In the genomic region with DNA sequence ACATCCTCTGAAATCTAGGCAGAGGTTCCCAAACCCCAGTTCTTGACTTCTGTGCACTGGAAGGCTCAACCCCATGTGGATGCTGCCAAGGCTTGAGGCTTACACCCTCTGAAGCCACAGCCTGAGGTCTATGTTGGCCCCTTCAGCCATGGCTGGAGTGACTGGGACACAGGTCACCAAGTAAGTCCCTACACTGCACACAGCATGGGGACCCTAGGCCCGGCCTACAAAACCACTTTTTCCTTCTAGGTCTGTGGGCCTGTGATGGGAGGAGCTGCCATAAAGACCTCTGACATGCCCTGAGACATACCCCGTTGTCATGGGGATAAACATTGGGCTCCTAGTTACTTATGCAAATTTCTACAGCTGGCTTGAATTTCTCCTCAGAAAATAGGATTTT, we compare ENCODE assay signal across 23 cellular contexts.
"Had no signal": no experiment of that assay in that cellular context is flagged by ENCODE, and none has a peak within 500 bp of the region (broad histone marks: within the 10 kb centered on the region; RNA-seq: fewer than 3 reads in every experiment).

No MANE protein-coding gene starts in this region.

- H3K27ac ChIP-seq: neural progenitor cell, ovary, parathyroid adenoma, psoas muscle, right lobe of liver, sigmoid colon, stomach, thoracic aorta, thyroid gland, tibial nerve, upper lobe of left lung, vagina had no signal

- H3K4me3 ChIP-seq: neural progenitor cell, ovary, psoas muscle, right lobe of liver, sigmoid colon, stomach, thoracic aorta, thyroid gland, tibial nerve, upper lobe of left lung, vagina had no signal

- DNase-seq: occipital lobe; ovary; psoas muscle; right cardiac atrium; right lobe of liver; sigmoid colon; small intestine; stimulated activated CD4-positive, alpha-beta T cell treated with anti-CD3 and anti-CD28 coated beads, Interleukin-15, amount 100 ng/mL, for 24 hours; stimulated activated CD4-positive, alpha-beta T cell treated with anti-CD3 and anti-CD28 coated beads, Interleukin-2, amount 100 ng/mL, for 24 hours; stimulated activated CD4-positive, alpha-beta T cell treated with anti-CD3 and anti-CD28 coated beads, Interleukin-2, amount 100 ng/mL, for 48 hours; stimulated activated CD4-positive, alpha-beta T cell treated with anti-CD3 and anti-CD28 coated beads, Interleukin-4, amount 100 ng/mL, for 24 hours; stimulated activated naive B cell treated with anti-CD40 and anti-IgM and Interleukin-4, amounts not matched to agents 10 μg/mL and 1 μg/mL and 100 μg/mL, for 72 hours; stimulated activated naive CD4-positive, alpha-beta T cell treated with Interleukin-2 at 50 U/mL for 16 hours; stomach; thyroid gland; trophoblast cell; upper lobe of left lung had no signal

- H2AFZ ChIP-seq: neural progenitor cell, parathyroid adenoma had no signal

- H3K4me2 ChIP-seq: neural progenitor cell had no signal

- H3K9me3 ChIP-seq: ovary, right lobe of liver, sigmoid colon, thoracic aorta, thyroid gland, vagina had no signal

- H3K4me1 ChIP-seq: neural progenitor cell, parathyroid adenoma, psoas muscle, sigmoid colon, stomach, thyroid gland, upper lobe of left lung, vagina had no signal

- ATAC-seq: psoas muscle; right cardiac atrium; right lobe of liver; stimulated activated effector memory CD8-positive, alpha-beta T cell treated with anti-CD3 and anti-CD28 coated beads, Interleukin-12 subunit alpha, Interleukin-12 subunit beta, amount 100 ng/mL, for 72 hours; stimulated activated naive B cell treated with anti-CD40 and anti-IgM and Interleukin-4, amounts not matched to agents 10 μg/mL and 1 μg/mL and 100 μg/mL, for 72 hours had no signal

- H3K36me3 ChIP-seq: neural progenitor cell, ovary, right lobe of liver, sigmoid colon, stomach, thoracic aorta, thyroid gland, tibial nerve, upper lobe of left lung, vagina had no signal

- H3K9ac ChIP-seq: neural progenitor cell, parathyroid adenoma had no signal

- H3K27me3 ChIP-seq: neural progenitor cell, ovary, right lobe of liver, sigmoid colon, stomach, thyroid gland, tibial nerve, upper lobe of left lung, vagina had no signal
